In genomic region chr10:79093658-79094411, GRCh38 we compare ENCODE assay signal across 8 cellular contexts. TPM values are rescaled to one million over a fixed set of nuclear protein-coding genes. Genes with fewer than 3 reads are reported as not detected.
DNase-seq lines count a peak whose midpoint lies in the region; ATAC-seq and TF ChIP-seq lines count a peak whose summit lies in the region.

No MANE protein-coding gene starts in this region.

- peak overlapping the region; percentile 22 for H3K4me3 Mint-ChIP-seq in memory B cell
- H3K4me3 Mint-ChIP-seq in naive thymus-derived CD8-positive, alpha-beta T cell: peak overlapping the region in 2 of 10 donors; percentile 4

- 81% methylated on average over 24 of the region's 24 CpGs for WGBS in HUES64

- in situ Hi-C loops in astrocyte of the spinal cord (cut with HindIII; ENCODE audit: low sequenced_read_pairs): no loop called here

- no peak for ATAC-seq in memory B cell (ENCODE audit: low read depth)
- ATAC-seq in naive thymus-derived CD8-positive, alpha-beta T cell: no peak

- no peaks in the 10 kb centered on the region for H3K9me3 Mint-ChIP-seq in memory B cell
- no peaks in the 10 kb centered on the region for H3K9me3 Mint-ChIP-seq in naive thymus-derived CD8-positive, alpha-beta T cell

- H3K9me3 ChIP-seq in HUES64 (ENCODE audit: insufficient read depth, low read depth, low read length): no peaks in the 10 kb centered on the region

- POLR2A ChIA-PET in naive thymus-derived CD8-positive, alpha-beta T cell (lab: Charles Lee): interaction anchor here (0.6 kb wide), 1 partner anchor 11 kb away, joined by 3 read pairs; no protein-coding TSS in a partner anchor

- no peaks in the 10 kb centered on the region for H3K36me3 ChIP-seq in HUES64 (ENCODE audit: insufficient read depth, low read length)

- H3K9ac ChIP-seq in HUES64 (ENCODE audit: low read depth, low read length): no peak overlapping the region

- no peaks in the 10 kb centered on the region for H3K36me3 Mint-ChIP-seq in memory B cell
- H3K36me3 Mint-ChIP-seq in naive thymus-derived CD8-positive, alpha-beta T cell: peaks cover 0 to 6% (median 0%) of the 10 kb centered on the region in 3 donors

- 0 out of 2 replicates have a peak overlapping the region, but pooled peaks have one; percentile 46 for H3K27ac ChIP-seq in HUES64 (ENCODE audit: low read depth, low read length)

- H3K27me3 Mint-ChIP-seq in memory B cell: peaks cover 9% of the 10 kb centered on the region
- no peaks in the 10 kb centered on the region for H3K27me3 Mint-ChIP-seq in naive thymus-derived CD8-positive, alpha-beta T cell

- no peak for TF ChIP-seq CTCF in astrocyte of the spinal cord (IDR thresholded peaks at IDR 0.05; ENCODE audit: low read depth, low read length)

- DNase-seq in GF-D8 (lab: John Stamatoyannopoulos, UW) (peak; percentile 97), astrocyte of the spinal cord (ENCODE audit: low read depth, low spot score) (peak; percentile 58), memory B cell (ENCODE audit: low spot score in 2 of 2) (no peak), islet precursor cell (no peak), NCI-H1092 treated with DMSO at 0.1 percent for 48 hours (lab: John Stamatoyannopoulos, UW) (no peak), T1000 (lab: John Stamatoyannopoulos, UW) (no peak)
- no peak for DNase-seq in naive thymus-derived CD8-positive, alpha-beta T cell

- H3K27ac Mint-ChIP-seq in memory B cell: no peak overlapping the region
- peak overlapping the region in 5 of 10 donors; percentile 3 to 55 (median 37) for H3K27ac Mint-ChIP-seq in naive thymus-derived CD8-positive, alpha-beta T cell

- peaks cover 23% of the 10 kb centered on the region for H3K4me1 Mint-ChIP-seq in memory B cell
- H3K4me1 Mint-ChIP-seq in naive thymus-derived CD8-positive, alpha-beta T cell: peaks cover 42 to 77% (median 64%) of the 10 kb centered on the region in 4 donors

- H3K4me3 ChIP-seq in HUES64 (ENCODE audit: low read length) (no peak overlapping the region), astrocyte of the spinal cord (ENCODE audit: low read depth, low read length) (no peak overlapping the region)

- peaks cover 5% of the 10 kb centered on the region for H3K4me1 ChIP-seq in HUES64 (ENCODE audit: insufficient read depth, low read length)

- H3K27me3 ChIP-seq in HUES64 (ENCODE audit: insufficient read depth, low read length): no peaks in the 10 kb centered on the region

RNA-seq across cellular contexts. Expression of gene ZMIZ1, which starts 25.1 kb away (rescaled TPM):
- polyA plus RNA-seq in HUES64 (2013, experiment 1 of 2): 26.8 TPM
- polyA plus RNA-seq in HUES64 (2013, experiment 2 of 2): 29.7 TPM
- 10 to 100 TPM; 11.2 to 11.6 TPM for total RNA-seq in naive thymus-derived CD8-positive, alpha-beta T cell
- 1 to 10 TPM; 1.4 to 2.7 (median 2.6) TPM for polyA plus RNA-seq in naive thymus-derived CD8-positive, alpha-beta T cell

Comparison
In these comparisons a context has a peak if more than half of its experiments do, and no peak if none do; other contexts are left out.
1. DNase-seq: peak in GF-D8 (single experiment) and astrocyte of the spinal cord (single experiment); none in memory B cell (0 of 2), naive thymus-derived CD8-positive, alpha-beta T cell (0 of 10), islet precursor cell (single experiment), NCI-H1092 treated with DMSO at 0.1 percent for 48 hours (single experiment) and T1000 (single experiment).